ENCODE assay signal across 19 cellular contexts in genomic region chr11:34721646-34722045, GRCh38.
"Had no signal": no experiment of that assay in that cellular context is flagged by ENCODE, and none has a peak within 500 bp of the region (broad histone marks: within the 10 kb centered on the region; RNA-seq: fewer than 3 reads in every experiment).

No MANE protein-coding gene starts in this region.

- H3K9me3 ChIP-seq: left ventricle myocardium inferior, testis had no signal

- DNase-seq: activated CD4-positive, alpha-beta T cell treated with anti-CD3 and anti-CD28 coated beads for 1 hour; activated CD4-positive, alpha-beta T cell treated with anti-CD3 and anti-CD28 coated beads, Interleukin-2, amount 50 U/mL, for 48 hours; activated CD8-positive, alpha-beta memory T cell treated with anti-CD3 and anti-CD28 coated beads, Interleukin-2, amount 10 ng/mL, durations not matched to agents 7 days and 5 days; activated effector memory CD4-positive, alpha-beta T cell treated with anti-CD3 and anti-CD28 coated beads, Interleukin-2, amount 50 U/mL, for 16 hours; activated T-cell treated with anti-CD3 and anti-CD28 coated beads, Interleukin-2, amount 50 U/mL, for 24 hours; effector memory CD8-positive, alpha-beta T cell; foreskin melanocyte; heart left ventricle; islet precursor cell; left ventricle myocardium inferior; mesendoderm; nephron progenitor cell; stimulated activated CD4-positive, alpha-beta T cell treated with anti-CD3 and anti-CD28 coated beads, Interleukin-15, amount 100 ng/mL, for 24 hours; stimulated activated CD4-positive, alpha-beta T cell treated with anti-CD3 and anti-CD28 coated beads, Interleukin-4, amount 100 ng/mL, for 4 hours; stimulated activated naive CD8-positive, alpha-beta T cell treated with anti-CD3 and anti-CD28 coated beads, Interleukin-15, amount 100 ng/mL, for 72 hours; T-helper 9 cell; testis had no signal

- ATAC-seq: activated CD8-positive, alpha-beta memory T cell treated with anti-CD3 and anti-CD28 coated beads, Interleukin-2, amount 10 ng/mL, durations not matched to agents 7 days and 5 days; activated naive CD4-positive, alpha-beta T cell treated with anti-CD3 and anti-CD28 coated beads, Interleukin-2, amount 50 U/mL, for 72 hours; effector memory CD8-positive, alpha-beta T cell; heart left ventricle; stimulated activated naive CD8-positive, alpha-beta T cell treated with anti-CD3 and anti-CD28 coated beads, Interleukin-15, amount 100 ng/mL, for 72 hours had no signal

- H3K4me3 ChIP-seq: heart left ventricle, left ventricle myocardium inferior, testis had no signal

- H3K27ac ChIP-seq: epithelial cell of prostate, heart left ventricle, left ventricle myocardium inferior, testis had no signal

- H3K27me3 ChIP-seq: heart left ventricle, testis had no signal
